8 cellular contexts compared by ENCODE assay signal in genomic region chr17:32518856-32519768, GRCh38. TPM values are rescaled to one million over a fixed set of nuclear protein-coding genes. Genes with fewer than 3 reads are reported as not detected.
A peak's percentile ranks its signal among the peaks of the same experiment; 100 is the strongest.
DNase-seq lines count a peak whose midpoint lies in the region; ATAC-seq and TF ChIP-seq lines count a peak whose summit lies in the region.

No MANE protein-coding gene starts in this region.

- ATAC-seq in GM21423 (IDR thresholded peaks at IDR 0.05; ENCODE audit: unreplicated experiment) (peak; percentile 21), upper lobe of right lung (peak; percentile 74), HG03378 (IDR thresholded peaks at IDR 0.05; ENCODE audit: unreplicated experiment) (no peak)
- peak; percentile 4 to 19 for ATAC-seq in activated T-cell treated with anti-CD3 and anti-CD28 coated beads, Interleukin-2, amount 50 U/mL, for 4 hours

- H3K27ac ChIP-seq in esophagus muscularis mucosa (replicated peaks in 1 of 4): no peak overlapping the region
- H3K27ac ChIP-seq in neural progenitor cell: no peak overlapping the region
- H3K27ac ChIP-seq in upper lobe of right lung: no peak overlapping the region

- no peaks in the 10 kb centered on the region for H3K9me3 ChIP-seq in esophagus muscularis mucosa
- H3K9me3 ChIP-seq in neural progenitor cell (ENCODE audit: low read depth): no peaks in the 10 kb centered on the region
- H3K9me3 ChIP-seq in upper lobe of right lung: no peaks in the 10 kb centered on the region

- TF ChIP-seq EP300 in esophagus muscularis mucosa (IDR thresholded peaks at IDR 0.05): no peak

- H3K27me3 ChIP-seq in esophagus muscularis mucosa (no peaks in the 10 kb centered on the region), neural progenitor cell (peaks cover 7% of the 10 kb centered on the region), upper lobe of right lung (no peaks in the 10 kb centered on the region)

- no peak overlapping the region for H3K9ac ChIP-seq in neural progenitor cell

- H3K4me1 ChIP-seq in esophagus muscularis mucosa: peaks cover 18 to 22% (median 21%) of the 10 kb centered on the region in 4 donors
- peaks cover 66% of the 10 kb centered on the region for H3K4me1 ChIP-seq in neural progenitor cell
- peaks cover 18% of the 10 kb centered on the region for H3K4me1 ChIP-seq in upper lobe of right lung

- peak overlapping the region; percentile 86 for H2AFZ ChIP-seq in neural progenitor cell (replicated peaks)

- no peaks in the 10 kb centered on the region for H3K27me3 Mint-ChIP-seq in activated T-cell treated with anti-CD3 and anti-CD28 coated beads, Interleukin-2, amount 50 U/mL, for 4 hours (ENCODE audit: low read depth)
- H3K27me3 Mint-ChIP-seq in neural progenitor cell (ENCODE audit: insufficient read depth, low read depth): peaks cover 3% of the 10 kb centered on the region

- 19% methylated on average over 33 of the region's 84 CpGs for WGBS in esophagus muscularis mucosa

- peak; percentile 36 for DNase-seq in NCI-H524 treated with DMSO at 0.1 percent for 48 hours (lab: John Stamatoyannopoulos, UW)
- DNase-seq in activated T-cell treated with anti-CD3 and anti-CD28 coated beads, Interleukin-2, amount 50 U/mL, for 4 hours: peak; percentile 50
- DNase-seq in esophagus muscularis mucosa (ENCODE audit: extremely low spot score): no peak
- DNase-seq in neural progenitor cell (ENCODE audit: low spot score): peak; percentile 98
- DNase-seq in upper lobe of right lung: peak; percentile 72
- no peak for DNase-seq in mesenteric fat pad (ENCODE audit: low spot score)

- H3F3A ChIP-seq in neural progenitor cell (ENCODE audit: low read depth): peaks cover 51% of the 10 kb centered on the region

- TF ChIP-seq POLR2A in esophagus muscularis mucosa (IDR thresholded peaks at IDR 0.05; ENCODE audit: low read depth): no peak

- H3K9me3 Mint-ChIP-seq in activated T-cell treated with anti-CD3 and anti-CD28 coated beads, Interleukin-2, amount 50 U/mL, for 4 hours: no peaks in the 10 kb centered on the region
- H3K9me3 Mint-ChIP-seq in neural progenitor cell: no peaks in the 10 kb centered on the region

- H3K4me3 Mint-ChIP-seq in activated T-cell treated with anti-CD3 and anti-CD28 coated beads, Interleukin-2, amount 50 U/mL, for 4 hours: peak overlapping the region; percentile 78
- peak overlapping the region; percentile 81 for H3K4me3 Mint-ChIP-seq in neural progenitor cell

- H3K36me3 Mint-ChIP-seq in activated T-cell treated with anti-CD3 and anti-CD28 coated beads, Interleukin-2, amount 50 U/mL, for 4 hours (ENCODE audit: insufficient read depth): no peaks in the 10 kb centered on the region
- H3K36me3 Mint-ChIP-seq in neural progenitor cell: no peaks in the 10 kb centered on the region

- no peaks in the 10 kb centered on the region for H4K20me1 ChIP-seq in neural progenitor cell (ENCODE audit: low read depth)

- peak overlapping the region; percentile 79 for H3K4me2 ChIP-seq in neural progenitor cell

- H3K36me3 ChIP-seq in esophagus muscularis mucosa: no peaks in the 10 kb centered on the region
- no peaks in the 10 kb centered on the region for H3K36me3 ChIP-seq in neural progenitor cell
- H3K36me3 ChIP-seq in upper lobe of right lung: no peaks in the 10 kb centered on the region

- H3K79me2 ChIP-seq in neural progenitor cell (ENCODE audit: low read depth): no peaks in the 10 kb centered on the region

- intact Hi-C loops in esophagus muscularis mucosa (cut with DNase I) (no loop called here), upper lobe of right lung (cut with DNase I) (no loop called here)

- peak overlapping the region; percentile 99 for H3K27ac Mint-ChIP-seq in neural progenitor cell

- TF ChIP-seq CTCF in esophagus muscularis mucosa (IDR thresholded peaks at IDR 0.05) (no peak), neural progenitor cell (IDR thresholded peaks at IDR 0.05) (no peak), upper lobe of right lung (IDR thresholded peaks at IDR 0.05) (no peak)

- peaks cover 78% of the 10 kb centered on the region for H3K4me1 Mint-ChIP-seq in activated T-cell treated with anti-CD3 and anti-CD28 coated beads, Interleukin-2, amount 50 U/mL, for 4 hours (ENCODE audit: low read depth)
- H3K4me1 Mint-ChIP-seq in neural progenitor cell: peaks cover 83% of the 10 kb centered on the region

- H3K4me3 ChIP-seq in esophagus muscularis mucosa (peak overlapping the region; percentile 56 to 66 (median 58)), neural progenitor cell (peak overlapping the region; percentile 47), upper lobe of right lung (peak overlapping the region; percentile 45)

RNA-seq across cellular contexts. Expression of gene CDK5R1, which starts 32.3 kb away (rescaled TPM):
- total RNA-seq in activated T-cell treated with anti-CD3 and anti-CD28 coated beads, Interleukin-2, amount 50 U/mL, for 4 hours: 10 to 100 TPM; 14.8 to 20.9 (median 15.7) TPM
- total RNA-seq in esophagus muscularis mucosa (1 to 10 TPM in 1 of 4 donors, under 1 TPM in 3; 0.33 to 1.2 (median 0.64) TPM), neural progenitor cell (ENCODE audit: low replicate concordance) (6.9 and 8.8 TPM in 2 replicates), upper lobe of right lung (1.6 TPM), mesenteric fat pad (1.8 TPM)

Comparison
In these comparisons a context has a peak if more than half of its experiments do, and no peak if none do; other contexts are left out.
1. DNase-seq: peak in NCI-H524 treated with DMSO at 0.1 percent for 48 hours (single experiment), activated T-cell treated with anti-CD3 and anti-CD28 coated beads, Interleukin-2, amount 50 U/mL, for 4 hours (single experiment), neural progenitor cell (single experiment) and upper lobe of right lung (single experiment); none in esophagus muscularis mucosa (single experiment) and mesenteric fat pad (single experiment).
2. Peak in every context shown above with its lines, with median percentiles within 50 percentile points of each other: H3K4me3 ChIP-seq.